Comparison of ENCODE assay signal across 15 cellular contexts in genomic region chr5:178785999-178786398, GRCh38. TPM values are rescaled to one million over a fixed set of nuclear protein-coding genes. Genes with fewer than 3 reads are reported as not detected.
A peak's percentile ranks its signal among the peaks of the same experiment; 100 is the strongest.
DNase-seq lines count a peak whose midpoint lies in the region; ATAC-seq, FAIRE-seq and TF ChIP-seq lines count a peak whose summit lies in the region.
"Had no signal": no experiment of that assay in that cellular context is flagged by ENCODE, and none has a peak within 500 bp of the region (broad histone marks: within the 10 kb centered on the region; RNA-seq: fewer than 3 reads in every experiment).

No MANE protein-coding gene starts in this region.

- H4K20me1 ChIP-seq in smooth muscle cell (ENCODE audit: low read depth), result no peaks in the 10 kb centered on the region

- H3K27me3 ChIP-seq in smooth muscle cell (ENCODE audit: low read depth), result no peaks in the 10 kb centered on the region
- H3K27me3 ChIP-seq: upper lobe of left lung had no signal

- H3K9ac ChIP-seq in smooth muscle cell (ENCODE audit: low read depth), result peak overlapping the region; percentile 49

- H3K4me1 ChIP-seq in smooth muscle cell (ENCODE audit: low read depth), result peaks cover 8% of the 10 kb centered on the region
- H3K4me1 ChIP-seq: left lung, upper lobe of left lung had no signal

- H3K4me2 ChIP-seq in smooth muscle cell, result peak overlapping the region; percentile 79

- TF ChIP-seq CTCF in epithelial cell of proximal tubule (conservative IDR thresholded peaks at IDR 0.05; ENCODE audit: low read depth, low read length) (no peak), smooth muscle cell (IDR thresholded peaks at IDR 0.05; ENCODE audit: borderline replicate concordance, insufficient read depth, poor library complexity, severe bottlenecking) (no peak)

- H3K36me3 ChIP-seq in smooth muscle cell (ENCODE audit: low read depth), result no peaks in the 10 kb centered on the region
- H3K36me3 ChIP-seq: left lung, upper lobe of left lung had no signal

- DNase-seq in EL (peak; percentile 77), MV-4-11 (lab: John Stamatoyannopoulos, UW) (peak; percentile 87), epithelial cell of proximal tubule (ENCODE audit: low read depth) (peak; percentile 66), smooth muscle cell (lab: John Stamatoyannopoulos, UW; ENCODE audit: unreplicated experiment) (no peak), frontal cortex (ENCODE audit: low spot score in 2 of 2) (no peak), NCI-H82 (lab: John Stamatoyannopoulos, UW) (no peak)
- DNase-seq: CD4-positive, alpha-beta memory T cell; GF-D8; naive thymus-derived CD8-positive, alpha-beta T cell; stimulated activated CD4-positive, alpha-beta T cell treated with anti-CD3 and anti-CD28 coated beads, Interleukin-2, amount 100 ng/mL, for 24 hours; upper lobe of left lung had no signal

- FAIRE-seq in frontal cortex (lab: Jason Lieb, UNC), result no peak
- FAIRE-seq: endothelial cell of umbilical vein had no signal

- H3F3A ChIP-seq in smooth muscle cell (ENCODE audit: low read depth), result peaks cover 13% of the 10 kb centered on the region

- H3K4me3 ChIP-seq in epithelial cell of proximal tubule (ENCODE audit: low read depth, low read length) (no peak overlapping the region), smooth muscle cell (no peak overlapping the region)
- H3K4me3 ChIP-seq: left lung, upper lobe of left lung had no signal

- WGBS in smooth muscle cell (ENCODE audit: low lambda C conversion rate), result 42% methylated on average over 6 of the region's 6 CpGs

- H3K79me2 ChIP-seq in smooth muscle cell (ENCODE audit: low read depth), result no peaks in the 10 kb centered on the region

- H2AFZ ChIP-seq in smooth muscle cell (ENCODE audit: low read depth), result no peak overlapping the region

- no peaks in the 10 kb centered on the region for H3K9me3 ChIP-seq in smooth muscle cell (replicated peaks; ENCODE audit: low read depth)
- H3K9me3 ChIP-seq: left lung, upper lobe of left lung had no signal

- no peak for ATAC-seq in HG02759 (IDR thresholded peaks at IDR 0.05; ENCODE audit: unreplicated experiment)
- ATAC-seq: HCT116; left lung; naive thymus-derived CD8-positive, alpha-beta T cell had no signal

- H3K27ac ChIP-seq in smooth muscle cell (ENCODE audit: low read depth), result peak overlapping the region; percentile 79
- H3K27ac ChIP-seq: left lung, upper lobe of left lung had no signal

RNA-seq across cellular contexts. Expression of gene ZNF354A, which starts 55.5 kb away (rescaled TPM):
- total RNA-seq in epithelial cell of proximal tubule (6.2 and 12.3 TPM in 2 replicates), smooth muscle cell (12.7 and 14.5 TPM in 2 replicates), frontal cortex (19.6 TPM)
- 8.0 and 10.0 TPM in 2 replicates for polyA plus RNA-seq in smooth muscle cell

Comparison
In these comparisons a context has a peak if more than half of its experiments do, and no peak if none do; other contexts are left out.
1. DNase-seq: peak in EL (single experiment), MV-4-11 (single experiment) and epithelial cell of proximal tubule (single experiment); none in smooth muscle cell (single experiment), frontal cortex (0 of 2) and NCI-H82 (single experiment).